Comparison of ENCODE assay signal across 1 cellular context in the genomic region with DNA sequence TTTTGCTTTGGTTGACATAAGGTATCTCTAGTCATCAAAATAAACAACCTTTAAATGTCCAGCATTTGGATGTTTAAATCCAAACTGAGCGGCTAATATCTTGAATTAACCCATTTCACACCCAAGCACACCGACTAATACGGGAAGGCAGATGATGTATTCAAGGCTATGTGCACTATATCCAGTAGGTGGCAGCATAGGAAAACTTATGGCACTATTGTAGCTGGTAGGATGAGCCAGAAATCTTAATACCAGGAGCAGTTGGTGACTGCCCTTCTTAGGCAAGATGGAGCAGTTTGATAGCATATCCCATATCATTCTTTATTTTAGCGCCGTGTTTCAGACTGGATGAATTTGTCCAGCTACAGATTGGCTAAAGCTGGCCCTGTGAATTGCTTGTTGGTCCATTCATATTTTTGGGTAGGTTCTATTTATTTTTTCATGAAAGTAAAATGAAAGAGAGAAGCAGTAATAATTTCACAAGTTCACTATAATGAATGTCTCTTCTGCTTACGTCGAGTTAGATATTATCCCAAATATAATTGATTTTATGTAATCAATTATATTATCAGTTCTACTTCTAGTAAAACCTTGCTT.
TF ChIP-seq lines count a peak whose summit lies in the region.

No MANE protein-coding gene starts in this region.

TF ChIP-seq in GM12878, 131 proteins besides CTCF, POLR2A, EP300 and RAD21:
- TF ChIP-seq IKZF2 (IDR thresholded peaks at IDR 0.05) (no peak), POU2F2 (IDR thresholded peaks at IDR 0.05; ENCODE audit: borderline replicate concordance, low read depth, low read length) (peak; percentile 66; the same call in 1 of the 3 replicates), YY1 (IDR thresholded peaks at IDR 0.05; ENCODE audit: low read depth, low read length) (0 out of 2 replicates have a peak, but pooled peaks have one; percentile 27), SMC3 (IDR thresholded peaks at IDR 0.05; ENCODE audit: borderline replicate concordance, low read length) (peak; percentile 85)
- TF ChIP-seq, protein P1, sequence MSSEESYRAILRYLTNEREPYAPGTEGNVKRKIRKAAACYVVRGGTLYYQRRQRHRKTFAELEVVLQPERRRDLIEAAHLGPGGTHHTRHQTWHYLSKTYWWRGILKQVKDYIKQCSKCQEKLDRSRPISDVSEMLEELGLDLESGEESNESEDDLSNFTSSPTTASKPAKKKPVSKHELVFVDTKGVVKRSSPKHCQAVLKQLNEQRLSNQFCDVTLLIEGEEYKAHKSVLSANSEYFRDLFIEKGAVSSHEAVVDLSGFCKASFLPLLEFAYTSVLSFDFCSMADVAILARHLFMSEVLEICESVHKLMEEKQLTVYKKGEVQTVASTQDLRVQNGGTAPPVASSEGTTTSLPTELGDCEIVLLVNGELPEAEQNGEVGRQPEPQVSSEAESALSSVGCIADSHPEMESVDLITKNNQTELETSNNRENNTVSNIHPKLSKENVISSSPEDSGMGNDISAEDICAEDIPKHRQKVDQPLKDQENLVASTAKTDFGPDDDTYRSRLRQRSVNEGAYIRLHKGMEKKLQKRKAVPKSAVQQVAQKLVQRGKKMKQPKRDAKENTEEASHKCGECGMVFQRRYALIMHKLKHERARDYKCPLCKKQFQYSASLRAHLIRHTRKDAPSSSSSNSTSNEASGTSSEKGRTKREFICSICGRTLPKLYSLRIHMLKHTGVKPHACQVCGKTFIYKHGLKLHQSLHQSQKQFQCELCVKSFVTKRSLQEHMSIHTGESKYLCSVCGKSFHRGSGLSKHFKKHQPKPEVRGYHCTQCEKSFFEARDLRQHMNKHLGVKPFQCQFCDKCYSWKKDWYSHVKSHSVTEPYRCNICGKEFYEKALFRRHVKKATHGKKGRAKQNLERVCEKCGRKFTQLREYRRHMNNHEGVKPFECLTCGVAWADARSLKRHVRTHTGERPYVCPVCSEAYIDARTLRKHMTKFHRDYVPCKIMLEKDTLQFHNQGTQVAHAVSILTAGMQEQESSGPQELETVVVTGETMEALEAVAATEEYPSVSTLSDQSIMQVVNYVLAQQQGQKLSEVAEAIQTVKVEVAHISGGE (CRISPR knock-in tag; IDR thresholded peaks at IDR 0.05): no peak
TF ChIP-seq in GM12878: peak in this region for 3.
